ENCODE assay signal across 32 cellular contexts in the genomic region with DNA sequence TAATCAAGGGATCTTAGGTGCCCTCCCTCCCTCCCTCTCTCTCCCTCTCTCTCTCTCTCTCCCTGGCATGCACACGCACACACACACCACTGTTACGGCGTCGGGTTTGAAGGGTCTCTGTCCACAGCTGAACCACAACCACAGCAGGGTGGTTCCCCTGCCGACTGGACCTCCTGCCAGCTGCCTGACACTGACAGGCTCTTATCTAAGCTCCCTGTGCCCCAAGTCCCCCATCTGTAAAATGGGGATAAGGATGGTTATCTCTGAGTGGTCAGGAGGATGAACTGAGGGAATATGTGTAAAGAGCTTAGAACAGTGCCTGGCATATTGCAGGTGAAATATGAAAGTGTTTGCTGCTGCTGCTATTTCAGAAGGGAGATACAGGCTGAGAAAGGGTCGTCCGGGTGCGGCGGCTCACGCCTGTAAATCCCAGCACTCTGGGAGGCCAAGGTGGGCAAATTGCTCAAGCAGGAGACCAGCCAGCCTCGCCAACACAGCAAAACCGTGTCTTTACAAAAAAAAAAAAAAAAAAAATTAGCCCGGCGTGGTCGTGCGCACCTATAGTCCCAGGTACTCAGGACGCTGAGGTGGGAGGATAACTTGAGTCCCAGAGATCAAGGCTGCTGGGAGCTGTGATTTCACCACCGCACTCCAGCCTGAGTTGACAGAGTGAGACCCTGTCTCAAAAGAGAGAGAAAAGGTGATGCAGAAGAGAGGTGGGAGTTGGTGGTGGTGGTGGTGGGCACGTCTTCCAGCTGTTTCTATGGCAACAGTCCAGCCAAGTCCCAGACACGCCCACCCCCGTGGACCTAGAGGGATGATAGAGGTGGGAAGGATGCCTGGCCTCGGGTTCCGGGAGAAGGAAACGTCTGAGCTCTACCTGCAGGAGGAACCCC. TPM values are rescaled to one million over a fixed set of nuclear protein-coding genes. Genes with fewer than 3 reads are reported as not detected.
DNase-seq lines count a peak whose midpoint lies in the region; ATAC-seq and TF ChIP-seq lines count a peak whose summit lies in the region.
"Had no signal": no experiment of that assay in that cellular context is flagged by ENCODE, and none has a peak within 500 bp of the region (broad histone marks: within the 10 kb centered on the region; RNA-seq: fewer than 3 reads in every experiment).

No MANE protein-coding gene starts in this region.

- peaks cover 22% of the 10 kb centered on the region for H3K4me1 Mint-ChIP-seq in GM23338
- peaks cover 14% of the 10 kb centered on the region for H3K4me1 Mint-ChIP-seq in activated T-cell treated with anti-CD3 and anti-CD28 coated beads, Interleukin-2, amount 50 U/mL, for 24 hours (ENCODE audit: low read depth)

- no peak overlapping the region for H2AFZ ChIP-seq in GM23338
- H2AFZ ChIP-seq in IMR-90 (replicated peaks; ENCODE audit: low read length, poor library complexity): no peak overlapping the region
- no peak overlapping the region for H2AFZ ChIP-seq in neural cell (ENCODE audit: low read depth, low read length)

- no peak overlapping the region for H3K14ac ChIP-seq in IMR-90 (replicated peaks; ENCODE audit: low read depth, low read length)

- dilution Hi-C loops in IMR-90 (cut with HindIII; ENCODE audit: low sequenced_read_pairs, unreplicated experiment): no loop called here

- in situ Hi-C loops in IMR-90 (cut with MboI; ENCODE audit: low sequenced_read_pairs) (no loop called here), GM13976 (cut with MboI; ENCODE audit: low sequenced_read_pairs, unreplicated experiment) (no loop called here)

- H3K27me3 ChIP-seq in GM23338 (ENCODE audit: insufficient read depth) (peaks cover 88% of the 10 kb centered on the region), IMR-90 (ENCODE audit: control insufficient read depth, insufficient read depth, low read length) (peaks cover 67% of the 10 kb centered on the region), dorsolateral prefrontal cortex (peaks cover 0 to 38% (median 0%) of the 10 kb centered on the region in 45 donors), neural cell (ENCODE audit: insufficient read depth, low read depth, low read length) (peaks cover 59% of the 10 kb centered on the region)
- H3K27me3 ChIP-seq: testis had no signal

- no peak for ATAC-seq in GM23338
- no peak for ATAC-seq in IMR-90 (ENCODE audit: low read depth)
- no peak for ATAC-seq in HG03280 (IDR thresholded peaks at IDR 0.05; ENCODE audit: unreplicated experiment)
- ATAC-seq: activated naive CD4-positive, alpha-beta T cell treated with anti-CD3 and anti-CD28 coated beads, Interleukin-2, amount 50 U/mL, for 72 hours; activated T-helper 17 cell treated with anti-CD3 and anti-CD28 coated beads, Interleukin-2, amount 50 U/mL, for 72 hours; HCT116; heart left ventricle; left colon had no signal

- 16% methylated on average over 5 of the region's 24 CpGs; no CpG with 5 or more reads in 1 of the 2 experiments for WGBS in IMR-90 (ENCODE audit: extremely low coverage in 2 of 2, insufficient read length in 1 of 2), 2 experiments

- no peak for TF ChIP-seq POLR2A in IMR-90 (IDR thresholded peaks at IDR 0.05; ENCODE audit: low read depth, low read length)

- H3K36me3 ChIP-seq in GM23338 (ENCODE audit: insufficient read depth) (no peaks in the 10 kb centered on the region), IMR-90 (ENCODE audit: control insufficient read depth, insufficient read depth, low read length) (no peaks in the 10 kb centered on the region), neural cell (ENCODE audit: insufficient read depth, low read length) (no peaks in the 10 kb centered on the region)
- H3K36me3 ChIP-seq: BLaER1, heart left ventricle, vagina had no signal

- CTCF ChIA-PET in IMR-90 (lab: Yijun Ruan, JAX): interaction anchor here (0.7 kb wide), 1 partner anchor 322 kb away, joined by 3 read pairs; no protein-coding TSS in a partner anchor

- no peak overlapping the region for H2BK5ac ChIP-seq in IMR-90 (ENCODE audit: low read depth, low read length, poor library complexity, severe bottlenecking)

- no peak overlapping the region for H3K56ac ChIP-seq in IMR-90 (ENCODE audit: extremely low read depth, insufficient read depth, low read length)

- TF ChIP-seq EP300 in neural cell (conservative IDR thresholded peaks at IDR 0.05; ENCODE audit: poor library complexity, severe bottlenecking): no peak

- DNase-seq in GM23338 (ENCODE audit: low spot score): peak; percentile 12
- no peak for DNase-seq in IMR-90
- no peak for DNase-seq in dorsolateral prefrontal cortex
- no peak for DNase-seq in NCI-H187 (lab: John Stamatoyannopoulos, UW)
- DNase-seq in activated T-cell treated with anti-CD3 and anti-CD28 coated beads, Interleukin-2, amount 50 U/mL, for 24 hours: no peak
- DNase-seq in GM13976 (ENCODE audit: low spot score): no peak
- DNase-seq: activated CD4-positive, alpha-beta T cell treated with anti-CD3 and anti-CD28 coated beads, Interleukin-2, amount 50 U/mL, for 1 hour; Caco-2; heart left ventricle; KG1; left colon; mesenchymal stem cell; NCI-H1436; NCI-H526 treated with DMSO at 0.1 percent for 48 hours; small intestine; stimulated activated CD4-positive, alpha-beta T cell treated with anti-CD3 and anti-CD28 coated beads, Interleukin-2, amount 100 ng/mL, for 24 hours; testis had no signal

- H4K8ac ChIP-seq in IMR-90 (ENCODE audit: low read depth in 2 of 2, low read length in 2 of 2): no peak overlapping the region

- H2BK20ac ChIP-seq in IMR-90 (ENCODE audit: low read depth, low read length): no peak overlapping the region

- H3K79me1 ChIP-seq in IMR-90 (ENCODE audit: low read depth in 1 of 2, low read length in 2 of 2): no peaks in the 10 kb centered on the region

- H2BK15ac ChIP-seq in IMR-90 (ENCODE audit: low read depth, low read length): no peak overlapping the region

- no peak overlapping the region for H3K18ac ChIP-seq in IMR-90 (ENCODE audit: low read depth, low read length)

- peak overlapping the region; percentile 24 for H2AK9ac ChIP-seq in IMR-90 (replicated peaks; ENCODE audit: low read depth, low read length, poor library complexity)

- no peaks in the 10 kb centered on the region for H4K20me1 ChIP-seq in GM23338 (replicated peaks; ENCODE audit: insufficient read depth)
- peaks cover 8% of the 10 kb centered on the region; the same call in 1 of the 2 replicates for H4K20me1 ChIP-seq in IMR-90 (ENCODE audit: insufficient read depth, low read length)
- peaks cover 6% of the 10 kb centered on the region for H4K20me1 ChIP-seq in neural cell (ENCODE audit: insufficient read depth)

- H2BK120ac ChIP-seq in IMR-90 (ENCODE audit: low read depth, low read length): no peak overlapping the region

- no peak overlapping the region for H4K5ac ChIP-seq in IMR-90 (ENCODE audit: low read depth, low read length)

- POLR2A ChIA-PET in IMR-90 (lab: Charles Lee; ENCODE audit: unreplicated experiment): no interaction called here

- no TSS peak for BruUV-seq in IMR-90 (replicated peaks; lab: Mats Ljungman, UMichigan)

- H3F3A ChIP-seq in GM23338 (replicated peaks; ENCODE audit: low read depth): peaks cover 14% of the 10 kb centered on the region
- H3F3A ChIP-seq in neural cell (ENCODE audit: insufficient read depth, low read length, poor library complexity, severe bottlenecking): no peaks in the 10 kb centered on the region

- peaks cover 68% of the 10 kb centered on the region for H3K27me3 Mint-ChIP-seq in GM23338 (ENCODE audit: insufficient read depth, low read depth, poor library complexity)
- H3K27me3 Mint-ChIP-seq in activated T-cell treated with anti-CD3 and anti-CD28 coated beads, Interleukin-2, amount 50 U/mL, for 24 hours: peaks cover 65% of the 10 kb centered on the region

- H3K4ac ChIP-seq in IMR-90 (ENCODE audit: low read depth, low read length): no peak overlapping the region

- no peaks in the 10 kb centered on the region for H3K79me2 ChIP-seq in GM23338 (replicated peaks; ENCODE audit: insufficient read depth)
- H3K79me2 ChIP-seq in neural cell (replicated peaks; ENCODE audit: insufficient read depth, low read length): no peaks in the 10 kb centered on the region

- no peaks in the 10 kb centered on the region; the same call in none of the 3 replicates for H3K9me3 Mint-ChIP-seq in GM23338
- no peaks in the 10 kb centered on the region for H3K9me3 Mint-ChIP-seq in activated T-cell treated with anti-CD3 and anti-CD28 coated beads, Interleukin-2, amount 50 U/mL, for 24 hours
- H3K9me3 Mint-ChIP-seq: activated naive CD4-positive, alpha-beta T cell treated with anti-CD3 and anti-CD28 coated beads, Interleukin-2, amount 50 U/mL, for 72 hours; activated T-helper 17 cell treated with anti-CD3 and anti-CD28 coated beads, Interleukin-2, amount 50 U/mL, for 72 hours; T-helper 1 cell treated with Interleukin-12 subunit alpha and Interleukin-12 subunit beta and Interleukin-4 antibody, amounts not matched to agents 30 μg/mL and 1 μg/mL, for 36 hours had no signal

- peaks cover 12% of the 10 kb centered on the region; the same call in 1 of the 2 replicates for H3K4me1 ChIP-seq in GM23338 (ENCODE audit: insufficient read depth)
- H3K4me1 ChIP-seq in IMR-90 (ENCODE audit: control insufficient read depth, insufficient read depth, low read length): no peaks in the 10 kb centered on the region
- H3K4me1 ChIP-seq: testis had no signal

- H2AK5ac ChIP-seq in IMR-90 (ENCODE audit: low read depth, low read length): no peak overlapping the region

- peak overlapping the region; percentile 76; the same call in 2 of the 3 replicates for H3K4me3 Mint-ChIP-seq in GM23338
- H3K4me3 Mint-ChIP-seq in activated T-cell treated with anti-CD3 and anti-CD28 coated beads, Interleukin-2, amount 50 U/mL, for 24 hours: no peak overlapping the region
- H3K4me3 Mint-ChIP-seq: activated T-helper 17 cell treated with anti-CD3 and anti-CD28 coated beads, Interleukin-2, amount 50 U/mL, for 72 hours; T-helper 1 cell treated with Interleukin-12 subunit alpha and Interleukin-12 subunit beta and Interleukin-4 antibody, amounts not matched to agents 30 μg/mL and 1 μg/mL, for 36 hours had no signal

- peak overlapping the region; percentile 54; the same call in 1 of the 2 replicates for H3K4me3 ChIP-seq in GM23338
- H3K4me3 ChIP-seq in IMR-90 (ENCODE audit: insufficient read depth, low read depth, low read length): no peak overlapping the region
- H3K4me3 ChIP-seq in dorsolateral prefrontal cortex: peak overlapping the region in 17 of 59 donors; percentile 7 to 67 (median 58)
- H3K4me3 ChIP-seq in neural cell (ENCODE audit: low read length): peak overlapping the region; percentile 60
- H3K4me3 ChIP-seq: BLaER1, heart left ventricle, testis, vagina had no signal

- H3K4me2 ChIP-seq in GM23338 (peak overlapping the region; percentile 77; the same call in 1 of the 2 replicates), IMR-90 (ENCODE audit: low read depth, low read length) (no peak overlapping the region), neural cell (ENCODE audit: low read length) (no peak overlapping the region)
- H3K4me2 ChIP-seq: BLaER1 had no signal

- no peak overlapping the region for H4K91ac ChIP-seq in IMR-90 (ENCODE audit: insufficient read depth, low read depth, low read length)

- H3K9me1 ChIP-seq in IMR-90 (ENCODE audit: insufficient read depth, low read length): no peaks in the 10 kb centered on the region; the same call in 1 of the 2 replicates

- H3K9me3 ChIP-seq in IMR-90 (ENCODE audit: control insufficient read depth, insufficient read depth, low read length) (no peaks in the 10 kb centered on the region), neural cell (ENCODE audit: low read length) (no peaks in the 10 kb centered on the region)
- H3K9me3 ChIP-seq: heart left ventricle, testis, vagina had no signal

- no peaks in the 10 kb centered on the region; the same call in 2 of the 3 replicates for H3K36me3 Mint-ChIP-seq in GM23338 (ENCODE audit: low read depth)
- no peaks in the 10 kb centered on the region for H3K36me3 Mint-ChIP-seq in activated T-cell treated with anti-CD3 and anti-CD28 coated beads, Interleukin-2, amount 50 U/mL, for 24 hours (ENCODE audit: low read depth)

- no peak overlapping the region for H3K23ac ChIP-seq in IMR-90 (ENCODE audit: low read depth, low read length)

- H3K9ac ChIP-seq in IMR-90 (ENCODE audit: low read depth, low read length) (no peak overlapping the region), neural cell (ENCODE audit: low read length) (peak overlapping the region; percentile 55)
- H3K9ac ChIP-seq: BLaER1 had no signal

- intact Hi-C loops in IMR-90 (cut with micrococcal nuclease): no loop called here
- intact Hi-C loops in dorsolateral prefrontal cortex (cut with DNase I): no loop called here

- no peak for TF ChIP-seq CTCF in GM23338 (conservative IDR thresholded peaks at IDR 0.05; ENCODE audit: low read depth in 2 of 2)
- no peak for TF ChIP-seq CTCF in IMR-90 (conservative IDR thresholded peaks at IDR 0.05; ENCODE audit: low read depth, low read length)
- peak in 3 of 56 donors; percentile 0 to 5 (median 2) for TF ChIP-seq CTCF in dorsolateral prefrontal cortex (IDR thresholded peaks at IDR 0.05 in 54 of 56, conservative IDR thresholded peaks at IDR 0.05 in 2 of 56; ENCODE audit: low read depth in 1 of 56, partially characterized antibody in 56 of 56)
- TF ChIP-seq CTCF in neural cell (IDR thresholded peaks at IDR 0.05; ENCODE audit: poor library complexity, severe bottlenecking): no peak
- no peak for TF ChIP-seq CTCF in GM13976 (IDR thresholded peaks at IDR 0.05; ENCODE audit: borderline replicate concordance, control extremely low read depth, extremely low read depth, insufficient read depth, missing control alignments)

- no peaks in the 10 kb centered on the region for H3K9me2 ChIP-seq in GM23338 (ENCODE audit: insufficient read depth)
- H3K9me2 ChIP-seq in neural cell (ENCODE audit: insufficient read depth, low read length): no peaks in the 10 kb centered on the region

- TF ChIP-seq RAD21 in IMR-90 (IDR thresholded peaks at IDR 0.05; ENCODE audit: low read length) (no peak), neural cell (conservative IDR thresholded peaks at IDR 0.05) (no peak)

- H3K27ac ChIP-seq in GM23338 (ENCODE audit: low read depth): no peak overlapping the region
- H3K27ac ChIP-seq in IMR-90 (ENCODE audit: insufficient read depth, low read length): no peak overlapping the region
- H3K27ac ChIP-seq in dorsolateral prefrontal cortex: peak overlapping the region in 55 of 59 donors; percentile 30 to 92 (median 81)
- no peak overlapping the region for H3K27ac ChIP-seq in neural cell (ENCODE audit: low read length)
- H3K27ac ChIP-seq: BLaER1, heart left ventricle, RWPE1, testis, vagina, VCaP had no signal

- no peak overlapping the region for H3K27ac Mint-ChIP-seq in GM23338
- no peak overlapping the region for H3K27ac Mint-ChIP-seq in activated T-cell treated with anti-CD3 and anti-CD28 coated beads, Interleukin-2, amount 50 U/mL, for 24 hours
- H3K27ac Mint-ChIP-seq: activated naive CD4-positive, alpha-beta T cell treated with anti-CD3 and anti-CD28 coated beads, Interleukin-2, amount 50 U/mL, for 72 hours; activated T-helper 17 cell treated with anti-CD3 and anti-CD28 coated beads, Interleukin-2, amount 50 U/mL, for 72 hours; T-helper 1 cell treated with Interleukin-12 subunit alpha and Interleukin-12 subunit beta and Interleukin-4 antibody, amounts not matched to agents 30 μg/mL and 1 μg/mL, for 36 hours had no signal

RNA-seq across cellular contexts. Expression of a gene that starts 1.0 kb away (rescaled TPM):
- total RNA-seq in GM23338 (2014; rRNA removed; shearing (Covaris generic)): 1.4 and 1.6 TPM in 2 replicates
- 0.32 and 0.37 TPM in 2 replicates for polyA plus RNA-seq in GM23338 (2016; fragmentation: Nextera tagmentation; extraction: Ambion mirVana)
- not detected in 2 replicates for total RNA-seq in IMR-90 (2012; rRNA removed)
- polyA plus RNA-seq in IMR-90 (2012; rRNA removed): 0.03 TPM in 1 of 2 replicates, not detected in the other
- polyA plus RNA-seq in IMR-90 (2012; cell fraction: cytosol; rRNA removed): 0.01 and 0.02 TPM in 2 replicates
- polyA plus RNA-seq in IMR-90 (2012; cell fraction: nucleus; rRNA removed; ENCODE audit: low replicate concordance): 0.01 and 0.03 TPM in 2 replicates
- 10 to 100 TPM; 24.3 to 47.1 (median 34.5) TPM for total RNA-seq in dorsolateral prefrontal cortex
- 4.5 and 7.1 TPM in 2 replicates for polyA plus RNA-seq in neural cell
- polyA minus RNA-seq in neural cell: 9.5 and 11.8 TPM in 2 replicates
- total RNA-seq: activated naive CD4-positive, alpha-beta T cell treated with anti-CD3 and anti-CD28 coated beads, Interleukin-2, amount 50 U/mL, for 72 hours; Caco-2; fibroblast of villous mesenchyme; heart left ventricle; left colon; renal cortical epithelial cell had no signal
- polyA plus RNA-seq: heart left ventricle had no signal

RNA-seq across cellular contexts. Expression of a gene that starts 17.4 kb away (rescaled TPM):
- total RNA-seq in GM23338 (2014; rRNA removed; shearing (Covaris generic)): 82.1 and 85.2 TPM in 2 replicates
- polyA plus RNA-seq in GM23338 (2016; fragmentation: Nextera tagmentation; extraction: Ambion mirVana) (62.6 and 76.5 TPM in 2 replicates), IMR-90 (2012; rRNA removed) (82.1 and 119 TPM in 2 replicates), neural cell (47.7 and 48.1 TPM in 2 replicates)
- total RNA-seq in IMR-90 (2012; rRNA removed) (46.7 and 56.1 TPM in 2 replicates), dorsolateral prefrontal cortex (10 to 100 TPM; 25.1 to 48.5 (median 36.7) TPM)
- 50.5 and 139 TPM in 2 replicates for polyA plus RNA-seq in IMR-90 (2012; cell fraction: cytosol; rRNA removed)
- polyA plus RNA-seq in IMR-90 (2012; cell fraction: nucleus; rRNA removed; ENCODE audit: low replicate concordance): 29.9 and 88.9 TPM in 2 replicates
- polyA minus RNA-seq in neural cell: 21.8 and 23.4 TPM in 2 replicates

RNA-seq across cellular contexts. Expression of a gene that starts 20.5 kb away (rescaled TPM):
- total RNA-seq in GM23338 (2014; rRNA removed; shearing (Covaris generic)): 0.85 and 1.7 TPM in 2 replicates
- polyA plus RNA-seq in GM23338 (2016; fragmentation: Nextera tagmentation; extraction: Ambion mirVana) (2.1 and 3.4 TPM in 2 replicates), IMR-90 (2012; rRNA removed) (not detected in 2 replicates), neural cell (0.19 and 3.0 TPM in 2 replicates)
- total RNA-seq in IMR-90 (2012; rRNA removed) (not detected in 2 replicates), dorsolateral prefrontal cortex (under 1 TPM in 1 of 120 experiments, not detected in 119; 0.57 TPM)
- polyA plus RNA-seq in IMR-90 (2012; cell fraction: cytosol; rRNA removed): not detected in 2 replicates
- polyA plus RNA-seq in IMR-90 (2012; cell fraction: nucleus; rRNA removed; ENCODE audit: low replicate concordance): 0.11 TPM in 1 of 2 replicates, not detected in the other
- polyA minus RNA-seq in neural cell: not detected in 2 replicates
- total RNA-seq: activated naive CD4-positive, alpha-beta T cell treated with anti-CD3 and anti-CD28 coated beads, Interleukin-2, amount 50 U/mL, for 72 hours; activated T-helper 17 cell treated with anti-CD3 and anti-CD28 coated beads, Interleukin-2, amount 50 U/mL, for 72 hours; astrocyte; Caco-2; epithelial cell of proximal tubule; fibroblast of villous mesenchyme; heart left ventricle; left colon; occipital lobe; renal cortical epithelial cell; testis; vagina had no signal
- polyA plus RNA-seq: heart left ventricle, small intestine had no signal

RNA-seq across cellular contexts. Expression of a gene that starts 32.3 kb away (rescaled TPM):
- 10.7 and 12.7 TPM in 2 replicates for total RNA-seq in GM23338 (2014; rRNA removed; shearing (Covaris generic))
- 3.9 and 4.9 TPM in 2 replicates for polyA plus RNA-seq in GM23338 (2016; fragmentation: Nextera tagmentation; extraction: Ambion mirVana)
- 0.18 and 0.28 TPM in 2 replicates for total RNA-seq in IMR-90 (2012; rRNA removed)
- polyA plus RNA-seq in IMR-90 (2012; rRNA removed): 1.9 and 2.6 TPM in 2 replicates
- 2.0 and 4.3 TPM in 2 replicates for polyA plus RNA-seq in IMR-90 (2012; cell fraction: cytosol; rRNA removed)
- polyA plus RNA-seq in IMR-90 (2012; cell fraction: nucleus; rRNA removed; ENCODE audit: low replicate concordance): 4.7 and 12.2 TPM in 2 replicates
- 10 to 100 TPM in 8 of 120 experiments, 1 to 10 TPM in 112; 3.1 to 14.2 (median 6.2) TPM for total RNA-seq in dorsolateral prefrontal cortex
- polyA plus RNA-seq in neural cell: 0.37 and 0.68 TPM in 2 replicates
- 1.5 and 1.9 TPM in 2 replicates for polyA minus RNA-seq in neural cell

RNA-seq across cellular contexts. Expression of a gene that starts 36.5 kb away (rescaled TPM):
- 363 and 469 TPM in 2 replicates for total RNA-seq in GM23338 (2014; rRNA removed; shearing (Covaris generic))
- 523 and 533 TPM in 2 replicates for polyA plus RNA-seq in GM23338 (2016; fragmentation: Nextera tagmentation; extraction: Ambion mirVana)
- total RNA-seq in IMR-90 (2012; rRNA removed): 69.5 and 74.4 TPM in 2 replicates
- polyA plus RNA-seq in IMR-90 (2012; rRNA removed): 104 and 177 TPM in 2 replicates
- polyA plus RNA-seq in IMR-90 (2012; cell fraction: cytosol; rRNA removed): 94.4 and 130 TPM in 2 replicates
- polyA plus RNA-seq in IMR-90 (2012; cell fraction: nucleus; rRNA removed; ENCODE audit: low replicate concordance): 22.1 and 43.9 TPM in 2 replicates
- 10 to 100 TPM; 22.0 to 70.5 (median 39.8) TPM for total RNA-seq in dorsolateral prefrontal cortex
- polyA plus RNA-seq in neural cell: 119 and 188 TPM in 2 replicates
- 78.9 and 83.9 TPM in 2 replicates for polyA minus RNA-seq in neural cell

Comparison
In these comparisons a context has a peak if more than half of its experiments do, and no peak if none do; other contexts are left out.
1. H3K27ac ChIP-seq: peak in dorsolateral prefrontal cortex (55 of 59); none in GM23338 (single experiment), IMR-90 (single experiment) and neural cell (single experiment).